8 cellular contexts compared by ENCODE assay signal in the genomic region with DNA sequence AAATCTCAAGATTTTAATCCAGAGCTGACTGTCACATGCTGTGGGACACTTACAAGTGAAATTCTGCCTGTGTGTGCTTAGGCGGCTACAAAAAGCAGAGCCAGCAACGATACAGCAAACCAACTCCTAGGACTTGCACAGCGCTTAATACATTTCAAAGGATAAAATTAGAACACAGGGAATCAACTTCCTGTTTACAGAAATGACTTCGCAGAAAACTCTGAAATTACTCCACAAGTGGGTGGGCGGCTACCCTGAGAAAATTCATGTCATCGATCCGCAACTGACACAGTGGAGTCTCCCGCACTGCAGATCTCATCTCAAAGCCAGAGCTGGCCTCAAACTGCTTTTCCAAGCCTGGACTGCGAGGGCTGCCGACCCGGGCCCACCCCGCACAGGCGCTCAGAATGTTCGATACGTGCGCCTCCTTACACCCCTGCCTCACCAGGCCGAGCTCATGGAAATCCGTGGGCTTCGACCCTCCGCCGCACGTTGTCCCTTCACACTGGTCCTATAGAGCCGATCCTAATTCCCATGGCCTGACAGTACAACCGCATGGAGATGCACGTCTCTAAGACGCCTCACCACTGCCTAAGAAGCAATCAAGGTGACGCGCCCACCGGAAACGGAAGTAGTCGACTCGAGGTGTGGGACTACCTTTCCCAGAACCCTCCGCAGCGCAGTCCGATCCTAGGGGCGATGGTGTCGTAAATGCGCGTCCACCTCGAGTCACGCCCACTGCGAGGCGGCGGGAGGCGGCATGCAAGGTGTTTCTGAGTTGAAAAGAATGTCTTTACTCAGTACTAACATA. TPM values are rescaled to one million over a fixed set of nuclear protein-coding genes. Genes with fewer than 3 reads are reported as not detected.
DNase-seq lines count a peak whose midpoint lies in the region; ATAC-seq and TF ChIP-seq lines count a peak whose summit lies in the region.

ZNF229 (minus strand) TSS at position 609 of the 811 bp plus-strand sequence. CDS start 5,625 bp downstream, outside the sequence.

- peaks cover 7% of the 10 kb centered on the region for H3K27me3 Mint-ChIP-seq in Calu3 (ENCODE audit: unreplicated experiment)
- no peaks in the 10 kb centered on the region for H3K27me3 Mint-ChIP-seq in chondrocyte (ENCODE audit: low read depth)

- TF ChIP-seq CTCF in Calu3 (IDR thresholded peaks at IDR 0.05; ENCODE audit: unreplicated experiment) (no peak), chondrocyte (IDR thresholded peaks at IDR 0.05) (no peak)

- DNase-seq in Calu3, result peak; percentile 78
- DNase-seq in NCI-H146 treated with DMSO at 0.1 percent for 48 hours (lab: John Stamatoyannopoulos, UW; ENCODE audit: unreplicated experiment), result peak; percentile 57
- DNase-seq in activated CD4-positive, alpha-beta T cell treated with anti-CD3 and anti-CD28 coated beads for 24 hours (ENCODE audit: low read depth in 2 of 2), result peak; percentile 44 to 64
- peak; percentile 94 for DNase-seq in chondrocyte (ENCODE audit: low spot score)
- DNase-seq in islet precursor cell, result peak; percentile 96
- DNase-seq in smooth muscle cell of the brain vasculature (ENCODE audit: low read depth, low spot score), result peak; percentile 63

- CTCF ChIA-PET in Calu3 (lab: Charles Lee), result no interaction called here

- H3K4me1 Mint-ChIP-seq in Calu3 (ENCODE audit: low read depth, unreplicated experiment) (no peaks in the 10 kb centered on the region), chondrocyte (ENCODE audit: low read depth) (peaks cover 8% of the 10 kb centered on the region)

- peak within 1 kb of the TSS; percentile 71 for H3K4me3 Mint-ChIP-seq in Calu3 (ENCODE audit: low read depth, unreplicated experiment)
- peak within 1 kb of the TSS; percentile 80 for H3K4me3 Mint-ChIP-seq in chondrocyte (ENCODE audit: unreplicated experiment)

- H3K36me3 Mint-ChIP-seq in Calu3 (ENCODE audit: insufficient read depth, unreplicated experiment), result peaks cover 5% of the 10 kb centered on the region
- H3K36me3 Mint-ChIP-seq in chondrocyte (ENCODE audit: low read depth), result peaks cover 27% of the 10 kb centered on the region

- H3K27ac Mint-ChIP-seq in Calu3 (ENCODE audit: unreplicated experiment), result peak within 1 kb of the TSS; percentile 57
- H3K27ac Mint-ChIP-seq in chondrocyte (ENCODE audit: unreplicated experiment), result peak within 1 kb of the TSS; percentile 81

- no peak for ATAC-seq in HG02588 (IDR thresholded peaks at IDR 0.05; ENCODE audit: unreplicated experiment)
- no peak for ATAC-seq in GM18858 (IDR thresholded peaks at IDR 0.05; ENCODE audit: unreplicated experiment)

- BruUV-seq in Calu3 (replicated peaks; lab: Mats Ljungman, UMichigan), result no TSS peak

- intact Hi-C loops in Calu3 (cut with micrococcal nuclease; ENCODE audit: unreplicated experiment), result no loop called here

- peaks cover 29% of the 10 kb centered on the region for H3K9me3 Mint-ChIP-seq in Calu3 (ENCODE audit: low read depth, unreplicated experiment)
- peaks cover 70% of the 10 kb centered on the region for H3K9me3 Mint-ChIP-seq in chondrocyte (ENCODE audit: low read depth)

RNA-seq across cellular contexts. Expression of gene ZNF229, which starts in this region (rescaled TPM):
- total RNA-seq in Calu3 (2022), result 4.0 and 4.2 TPM in 2 replicates
- 3.5 to 5.6 TPM (median 3.7 TPM) in 3 replicates for total RNA-seq in chondrocyte
